ENCODE assay signal across 1 cellular context in genomic region chr2:160434254-160434948, GRCh38.
A peak's percentile ranks its signal among the peaks of the same experiment; 100 is the strongest.
TF ChIP-seq lines count a peak whose summit lies in the region.

No MANE protein-coding gene starts in this region.

TF ChIP-seq in HepG2, 621 proteins besides CTCF, POLR2A, EP300 and RAD21 (continued from another document):
- TF ChIP-seq ZNF362 (CRISPR knock-in tag; IDR thresholded peaks at IDR 0.05; ENCODE audit: borderline replicate concordance) (peak; percentile 83; the same call in 1 of the 2 replicates), FOXA3 (CRISPR knock-in tag; IDR thresholded peaks at IDR 0.05) (peak; percentile 56; the same call in 1 of the 2 replicates), ETS1 (CRISPR knock-in tag; IDR thresholded peaks at IDR 0.05) (no peak), HMG20A (CRISPR knock-in tag; IDR thresholded peaks at IDR 0.05; ENCODE audit: borderline replicate concordance) (0 out of 2 replicates have a peak, but pooled peaks have one; percentile 28), CREM (IDR thresholded peaks at IDR 0.05) (0 out of 2 replicates have a peak, but pooled peaks have one; percentile 12), CREM (CRISPR knock-in tag; IDR thresholded peaks at IDR 0.05) (no peak), SUZ12 (IDR thresholded peaks at IDR 0.05; ENCODE audit: low read depth, low read length) (no peak), SOX13 (IDR thresholded peaks at IDR 0.05) (no peak), SOX13 (CRISPR knock-in tag; conservative IDR thresholded peaks at IDR 0.05 in 1 of 2, IDR thresholded peaks at IDR 0.05 in 1 of 2) (peak in 1 of 2 experiments; percentile 47; a peak in 1 of 4 replicates), ZNF580 (CRISPR knock-in tag; IDR thresholded peaks at IDR 0.05; ENCODE audit: borderline replicate concordance, low read depth) (no peak), SOX5 (CRISPR knock-in tag; IDR thresholded peaks at IDR 0.05; ENCODE audit: borderline replicate concordance) (peak; percentile 34; the same call in 1 of the 2 replicates), FOXP1 (IDR thresholded peaks at IDR 0.05) (no peak), FOXP1 (CRISPR knock-in tag; IDR thresholded peaks at IDR 0.05) (peak; percentile 57; the same call in 1 of the 2 replicates), ZSCAN30 (CRISPR knock-in tag; IDR thresholded peaks at IDR 0.05) (no peak), HNRNPL (IDR thresholded peaks at IDR 0.05; ENCODE audit: low read depth, low read length) (no peak), PATZ1 (CRISPR knock-in tag; IDR thresholded peaks at IDR 0.05) (peak; percentile 69; the same call in 1 of the 2 replicates), RORA (CRISPR knock-in tag; IDR thresholded peaks at IDR 0.05) (0 out of 2 replicates have a peak, but pooled peaks have one; percentile 15), ARID5B (CRISPR knock-in tag; IDR thresholded peaks at IDR 0.05) (peak; percentile 14; the same call in 1 of the 2 replicates), AFF4 (CRISPR knock-in tag; IDR thresholded peaks at IDR 0.05) (no peak), RARA (CRISPR knock-in tag; IDR thresholded peaks at IDR 0.05) (0 out of 2 replicates have a peak, but pooled peaks have one; percentile 8), NCOA2 (CRISPR knock-in tag; IDR thresholded peaks at IDR 0.05) (0 out of 2 replicates have a peak, but pooled peaks have one; percentile 0), ZBTB43 (CRISPR knock-in tag; conservative IDR thresholded peaks at IDR 0.05) (peak; percentile 87), HOMEZ (CRISPR knock-in tag; IDR thresholded peaks at IDR 0.05; ENCODE audit: low read depth) (0 out of 2 replicates have a peak, but pooled peaks have one; percentile 36), FOXA1 (IDR thresholded peaks at IDR 0.05) (no peak), FOXA1 (CRISPR knock-in tag; IDR thresholded peaks at IDR 0.05) (0 out of 2 replicates have a peak, but pooled peaks have one; percentile 35), ZSCAN22 (CRISPR knock-in tag; IDR thresholded peaks at IDR 0.05) (no peak), ATF4 (CRISPR knock-in tag; IDR thresholded peaks at IDR 0.05) (peak in 1 of 2 experiments; percentile 68; a peak in 2 of 4 replicates), ZBTB1 (CRISPR knock-in tag; IDR thresholded peaks at IDR 0.05; ENCODE audit: borderline replicate concordance) (no peak), ZNF512 (CRISPR knock-in tag; IDR thresholded peaks at IDR 0.05) (no peak), PTBP1 (IDR thresholded peaks at IDR 0.05; ENCODE audit: low read depth, low read length, poor library complexity, severe bottlenecking) (no peak), BORCS8-MEF2B (CRISPR knock-in tag; IDR thresholded peaks at IDR 0.05) (no peak), TCF7 (IDR thresholded peaks at IDR 0.05; ENCODE audit: low read depth) (peak; percentile 71), ZBTB2 (CRISPR knock-in tag; IDR thresholded peaks at IDR 0.05; ENCODE audit: low read depth) (no peak)
